8 cellular contexts compared by ENCODE assay signal in the genomic region with DNA sequence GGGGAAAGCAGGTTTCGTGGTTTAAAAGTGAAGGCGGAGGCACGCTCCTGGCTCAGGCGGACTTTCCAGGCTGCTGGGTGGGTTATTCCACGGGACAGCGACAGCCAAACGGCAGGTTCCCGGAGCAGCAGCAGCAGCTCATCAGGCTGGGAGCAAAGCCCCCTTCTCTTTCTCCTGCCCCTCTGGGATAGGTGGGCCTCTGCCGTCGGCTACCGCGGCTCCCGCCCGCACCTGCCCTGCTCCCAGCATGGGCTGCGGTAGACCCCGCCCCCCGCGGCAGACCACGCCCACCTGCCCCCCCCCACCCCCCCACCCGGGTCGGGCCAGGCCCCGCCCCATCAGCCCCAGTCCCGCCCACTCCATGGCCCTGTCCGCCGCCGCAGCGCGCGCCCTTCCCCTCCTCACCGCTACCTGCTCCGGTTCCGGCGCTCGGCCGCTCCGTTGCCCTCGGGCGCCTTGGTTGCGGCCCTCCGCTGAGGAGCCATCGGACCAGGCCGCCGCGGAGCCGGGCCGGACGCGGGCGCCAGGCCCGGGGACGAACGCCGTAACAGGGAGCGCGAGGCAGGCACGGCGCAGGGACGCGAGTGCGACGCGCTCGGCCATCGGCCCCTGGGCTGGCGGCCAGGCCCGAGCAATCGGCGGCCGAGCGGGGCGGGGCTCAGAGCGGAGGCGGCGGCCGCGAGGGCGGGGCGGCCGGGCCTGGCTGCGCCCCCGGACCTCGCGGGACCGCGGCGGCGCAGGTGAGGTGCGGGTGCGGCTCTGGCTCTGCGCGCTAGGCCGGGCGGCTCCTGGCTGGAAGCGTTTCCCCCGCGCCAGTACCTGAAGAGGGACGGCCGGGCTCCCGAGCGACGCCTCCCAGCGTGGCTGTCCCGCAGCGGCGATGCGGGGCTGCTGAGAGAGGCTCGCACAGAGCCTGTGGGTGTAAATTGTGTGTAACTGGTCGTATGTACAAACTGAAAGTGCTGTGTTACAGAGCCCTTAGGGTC. TPM values are rescaled to one million over a fixed set of nuclear protein-coding genes. Genes with fewer than 3 reads are reported as not detected.
DNase-seq lines count a peak whose midpoint lies in the region; ATAC-seq, FAIRE-seq and TF ChIP-seq lines count a peak whose summit lies in the region.

A gene (plus strand): TSS at position 347 of the 986 bp plus-strand sequence. CDS start 1,453 bp downstream, outside the sequence.
A gene with protein sequence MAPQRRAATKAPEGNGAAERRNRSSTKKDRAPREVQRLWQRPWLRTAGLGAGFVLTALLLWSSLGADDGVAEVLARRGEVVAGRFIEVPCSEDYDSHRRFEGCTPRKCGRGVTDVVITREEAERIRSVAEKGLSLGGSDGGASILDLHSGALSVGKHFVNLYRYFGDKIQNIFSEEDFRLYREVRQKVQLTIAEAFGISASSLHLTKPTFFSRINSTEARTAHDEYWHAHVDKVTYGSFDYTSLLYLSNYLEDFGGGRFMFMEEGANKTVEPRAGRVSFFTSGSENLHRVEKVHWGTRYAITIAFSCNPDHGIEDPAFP (minus strand): TSS at position 586 of the 986 bp plus-strand sequence. CDS start 101 bp downstream, at position 485.

- peak within 1 kb of the TSS; percentile 87 to 97 (median 95) for H3K4me2 ChIP-seq in BLaER1 treated with 17β-estradiol and CSF1 and Interleukin-3, amounts not matched to agents 10 nM and 100 nM
- H3K4me2 ChIP-seq in HepG2 (ENCODE audit: low read depth, low read length): peak within 1 kb of the TSS; percentile 100

- no peak for FAIRE-seq in HepG2 (lab: Jason Lieb, UNC)

- POLR2A ChIA-PET in HepG2 (lab: Yijun Ruan, JAX): interaction anchor here (0.7 to 1.8 kb wide), 9 partner anchors 39 to 145 kb away, joined by 3 to 5 read pairs (median 3); no protein-coding TSS in a partner anchor

- no peaks in the 10 kb centered on the region for H3K27me3 ChIP-seq in BLaER1 treated with 17β-estradiol and CSF1 and Interleukin-3, amounts not matched to agents 10 nM and 100 nM
- no peaks in the 10 kb centered on the region; a peak in 1 of 5 replicates for H3K27me3 ChIP-seq in HepG2 (ENCODE audit: control insufficient read depth in 1 of 2, insufficient read depth in 2 of 2, low read length in 2 of 2)

- peak; percentile 18; the same call in 1 of the 2 replicates for TF ChIP-seq CTCF in HepG2 (CRISPR knock-in tag; IDR thresholded peaks at IDR 0.05)

- peak in 1 of 2 experiments; percentile 28; a peak in 1 of 4 replicates for TF ChIP-seq EP300 in HepG2 (IDR thresholded peaks at IDR 0.05; ENCODE audit: low read depth in 2 of 2, low read length in 2 of 2)
- TF ChIP-seq EP300 in HepG2 (CRISPR knock-in tag; IDR thresholded peaks at IDR 0.05; ENCODE audit: borderline replicate concordance): no peak

- H3K4me3 ChIP-seq in BLaER1 treated with 17β-estradiol and CSF1 and Interleukin-3, amounts not matched to agents 10 nM and 100 nM: peak within 1 kb of the TSS; percentile 73 to 96 (median 90)
- peak within 1 kb of the TSS; percentile 96 to 100 (median 99) for H3K4me3 ChIP-seq in HepG2 (replicated peaks in 1 of 3; ENCODE audit: insufficient read depth in 1 of 3, low read depth in 2 of 3, low read length in 3 of 3)

- peak within 1 kb of the TSS; percentile 51 to 94 (median 90); a peak in 21 of 22 replicates for H3K27ac ChIP-seq in BLaER1 treated with 17β-estradiol and CSF1 and Interleukin-3, amounts not matched to agents 10 nM and 100 nM
- H3K27ac ChIP-seq in HepG2 (ENCODE audit: extremely low read length, insufficient read depth, low read length): peak within 1 kb of the TSS; percentile 96

- no peaks in the 10 kb centered on the region for H3K27me3 Mint-ChIP-seq in dendritic cell treated with granulocyte-macrophage colony-stimulating factor and Interleukin-4, amounts not matched to agents 40 ng/mL and 50 ng/mL, for 4 days

- peak; percentile 80 to 85 for TF ChIP-seq POLR2A in HepG2 (IDR thresholded peaks at IDR 0.05; ENCODE audit: insufficient read depth in 1 of 2, low read depth in 2 of 2, low read length in 2 of 2)

- in situ Hi-C loops in HepG2 (cut with HindIII; ENCODE audit: extremely low pct_ligation_motif_present, low pct_unique_long_range_greater_than_20kb): no loop called here

- peaks cover 24% of the 10 kb centered on the region for H3K4me1 Mint-ChIP-seq in dendritic cell treated with granulocyte-macrophage colony-stimulating factor and Interleukin-4, amounts not matched to agents 40 ng/mL and 50 ng/mL, for 4 days (ENCODE audit: low read depth)

- H3K9me3 ChIP-seq in BLaER1 treated with 17β-estradiol and CSF1 and Interleukin-3, amounts not matched to agents 10 nM and 100 nM (replicated peaks in 1 of 11): peaks cover 0 to 7% (median 6%) of the 10 kb centered on the region in 11 experiments; a peak in 6 of 22 replicates
- peaks cover 8% of the 10 kb centered on the region for H3K9me3 ChIP-seq in HepG2 (ENCODE audit: low read length)

- TF ChIP-seq RAD21 in HepG2 (CRISPR knock-in tag; IDR thresholded peaks at IDR 0.05): peak; percentile 84

- ATAC-seq in HG03442 (IDR thresholded peaks at IDR 0.05; ENCODE audit: unreplicated experiment) (peak; percentile 78), HepG2 (peak; percentile 80)

- H3K27ac Mint-ChIP-seq in dendritic cell treated with granulocyte-macrophage colony-stimulating factor and Interleukin-4, amounts not matched to agents 40 ng/mL and 50 ng/mL, for 4 days: peak within 1 kb of the TSS; percentile 72

- CTCF ChIA-PET in HepG2 (lab: Yijun Ruan, JAX; ENCODE audit: low intra/inter-chr PET ratio, low total read pairs): no interaction called here

- no peak within 1 kb of the TSS for H2AFZ ChIP-seq in HepG2 (ENCODE audit: low read length)

- H3K79me2 ChIP-seq in HepG2 (ENCODE audit: insufficient read depth, low read length): peaks cover 8% of the 10 kb centered on the region

- H3K9me3 Mint-ChIP-seq in dendritic cell treated with granulocyte-macrophage colony-stimulating factor and Interleukin-4, amounts not matched to agents 40 ng/mL and 50 ng/mL, for 4 days: peaks cover 11% of the 10 kb centered on the region

- intact Hi-C loops in dendritic cell treated with granulocyte-macrophage colony-stimulating factor and Interleukin-4, amounts not matched to agents 40 ng/mL and 50 ng/mL, for 4 days (cut with micrococcal nuclease): loop anchor here (5.0 kb wide), 1 partner anchor 34 kb away; a partner anchor contains a TSS
- intact Hi-C loops in HepG2 (cut with micrococcal nuclease; ENCODE audit: unreplicated experiment): loop anchor here (1.0 to 2.0 kb wide), 2 partner anchors 33 to 40 kb away; a partner anchor contains a TSS

- peak within 1 kb of the TSS; percentile 76 for H3K4me3 Mint-ChIP-seq in dendritic cell treated with granulocyte-macrophage colony-stimulating factor and Interleukin-4, amounts not matched to agents 40 ng/mL and 50 ng/mL, for 4 days

- H3K9ac ChIP-seq in BLaER1 treated with 17β-estradiol and CSF1 and Interleukin-3, amounts not matched to agents 10 nM and 100 nM: peak within 1 kb of the TSS; percentile 77 to 94 (median 88)
- peak within 1 kb of the TSS; percentile 97 for H3K9ac ChIP-seq in HepG2 (ENCODE audit: insufficient read depth, low read depth, low read length)

- no TSS peak for BruUV-seq in HepG2 (replicated peaks; lab: Mats Ljungman, UMichigan)

- peaks cover 61% of the 10 kb centered on the region for H3K36me3 Mint-ChIP-seq in dendritic cell treated with granulocyte-macrophage colony-stimulating factor and Interleukin-4, amounts not matched to agents 40 ng/mL and 50 ng/mL, for 4 days (ENCODE audit: low read depth)

- peaks cover 30 to 56% (median 48%) of the 10 kb centered on the region in 11 experiments for H4K20me1 ChIP-seq in BLaER1 treated with 17β-estradiol and CSF1 and Interleukin-3, amounts not matched to agents 10 nM and 100 nM
- peaks cover 18% of the 10 kb centered on the region; the same call in 1 of the 2 replicates for H4K20me1 ChIP-seq in HepG2 (ENCODE audit: insufficient read depth, low read length)

- DNase-seq in GM19240 (ENCODE audit: insufficient read length, low spot score) (peak; percentile 87), NCI-H510A treated with DMSO at 0.1 percent for 48 hours (lab: John Stamatoyannopoulos, UW) (peak; percentile 82), HepG2 (ENCODE audit: low spot score) (peak; percentile 71)
- peak; percentile 79 for DNase-seq in activated CD4-positive, alpha-beta T cell treated with anti-CD3 and anti-CD28 coated beads, Interleukin-2, amount 50 U/mL, for 1 hour
- peak; percentile 75 to 82 for DNase-seq in stimulated activated CD4-positive, alpha-beta T cell treated with anti-CD3 and anti-CD28 coated beads, Interleukin-2, amount 100 ng/mL, for 48 hours

- H3K4me1 ChIP-seq in BLaER1 treated with 17β-estradiol and CSF1 and Interleukin-3, amounts not matched to agents 10 nM and 100 nM: peaks cover 15 to 44% (median 30%) of the 10 kb centered on the region in 10 experiments
- H3K4me1 ChIP-seq in HepG2 (ENCODE audit: insufficient read depth, low read length): peaks cover 27% of the 10 kb centered on the region

- WGBS in HepG2 (ENCODE audit: low lambda C conversion rate): under 1% methylated on average over 39 of the region's 108 CpGs

- peaks cover 9 to 41% (median 33%) of the 10 kb centered on the region in 11 experiments; a peak in 21 of 22 replicates for H3K36me3 ChIP-seq in BLaER1 treated with 17β-estradiol and CSF1 and Interleukin-3, amounts not matched to agents 10 nM and 100 nM
- peaks cover 2 to 28% of the 10 kb centered on the region in 2 experiments; a peak in 3 of 5 replicates for H3K36me3 ChIP-seq in HepG2 (replicated peaks in 1 of 2; ENCODE audit: control insufficient read depth in 1 of 2, insufficient read depth in 2 of 2, low read length in 2 of 2)

RNA-seq across cellular contexts. Expression of the first gene that starts in this region (rescaled TPM):
- 12.4 and 22.3 TPM in 2 replicates for total RNA-seq in HepG2 (2016; rRNA removed; fragmentation: Illumina TruSeq; extraction: Trizol)
- total RNA-seq in HepG2 (2016; cell fraction: cytosol; rRNA removed; fragmentation: Illumina TruSeq; extraction: Trizol; ENCODE audit: low read depth): 6.5 and 7.4 TPM in 2 replicates
- total RNA-seq in HepG2 (2016; cell fraction: insoluble cytoplasmic fraction; rRNA removed; fragmentation: Illumina TruSeq; extraction: Trizol): 9.5 and 21.5 TPM in 2 replicates
- total RNA-seq in HepG2 (2016; cell fraction: membrane; rRNA removed; fragmentation: Illumina TruSeq; extraction: Trizol): 8.1 and 9.0 TPM in 2 replicates
- 22.1 and 27.5 TPM in 2 replicates for total RNA-seq in HepG2 (2016; cell fraction: nucleus; rRNA removed; fragmentation: Illumina TruSeq; extraction: Trizol)
- 41.8 and 63.2 TPM in 2 replicates for polyA plus RNA-seq in HepG2 (2011; rRNA removed)
- 20.9 and 28.4 TPM in 2 replicates for polyA plus RNA-seq in HepG2 (2011; cell fraction: cytosol; rRNA removed)
- 726 and 860 TPM in 2 replicates for polyA plus RNA-seq in HepG2 (2011; cell fraction: nucleus; rRNA removed)
- 33.2 and 40.0 TPM in 2 replicates for polyA plus RNA-seq in HepG2 (2012)
- 5.4 and 7.5 TPM in 2 replicates for polyA plus RNA-seq in HepG2 (2016; cell fraction: cytosol; fragmentation: Illumina TruSeq; extraction: Trizol; ENCODE audit: low read depth)
- polyA plus RNA-seq in HepG2 (2016; cell fraction: insoluble cytoplasmic fraction; fragmentation: Illumina TruSeq; extraction: Trizol; ENCODE audit: low read depth): 16.9 and 19.6 TPM in 2 replicates
- 6.9 and 9.6 TPM in 2 replicates for polyA plus RNA-seq in HepG2 (2016; cell fraction: membrane; fragmentation: Illumina TruSeq; extraction: Trizol; ENCODE audit: low read depth)
- polyA plus RNA-seq in HepG2 (2016; cell fraction: nucleus; fragmentation: Illumina TruSeq; extraction: Trizol; ENCODE audit: insufficient read depth, low read depth): 83.7 and 89.3 TPM in 2 replicates
- 14.8 and 25.5 TPM in 2 replicates for polyA minus RNA-seq in HepG2 (2011; rRNA and poly(A)+ RNA removed; ENCODE audit: low replicate concordance)
- polyA minus RNA-seq in HepG2 (2011; cell fraction: cytosol; rRNA and poly(A)+ RNA removed): 12.8 and 13.5 TPM in 2 replicates
- 52.1 and 55.8 TPM in 2 replicates for polyA minus RNA-seq in HepG2 (2011; cell fraction: nucleus; rRNA and poly(A)+ RNA removed)

RNA-seq across cellular contexts. Expression of the second gene that starts in this region (rescaled TPM):
- total RNA-seq in HepG2 (2016; rRNA removed; fragmentation: Illumina TruSeq; extraction: Trizol): 19.3 and 42.1 TPM in 2 replicates
- total RNA-seq in HepG2 (2016; cell fraction: cytosol; rRNA removed; fragmentation: Illumina TruSeq; extraction: Trizol; ENCODE audit: low read depth): 44.1 and 48.5 TPM in 2 replicates
- 18.4 and 43.0 TPM in 2 replicates for total RNA-seq in HepG2 (2016; cell fraction: insoluble cytoplasmic fraction; rRNA removed; fragmentation: Illumina TruSeq; extraction: Trizol)
- 47.3 and 50.8 TPM in 2 replicates for total RNA-seq in HepG2 (2016; cell fraction: membrane; rRNA removed; fragmentation: Illumina TruSeq; extraction: Trizol)
- 29.1 and 32.9 TPM in 2 replicates for total RNA-seq in HepG2 (2016; cell fraction: nucleus; rRNA removed; fragmentation: Illumina TruSeq; extraction: Trizol)
- polyA plus RNA-seq in HepG2 (2011; rRNA removed): 40.0 and 48.0 TPM in 2 replicates
- 45.1 and 55.2 TPM in 2 replicates for polyA plus RNA-seq in HepG2 (2011; cell fraction: cytosol; rRNA removed)
- 42.8 and 53.8 TPM in 2 replicates for polyA plus RNA-seq in HepG2 (2011; cell fraction: nucleus; rRNA removed)
- polyA plus RNA-seq in HepG2 (2012): 30.1 and 30.6 TPM in 2 replicates
- polyA plus RNA-seq in HepG2 (2016; cell fraction: cytosol; fragmentation: Illumina TruSeq; extraction: Trizol; ENCODE audit: low read depth): 22.8 and 30.9 TPM in 2 replicates
- polyA plus RNA-seq in HepG2 (2016; cell fraction: insoluble cytoplasmic fraction; fragmentation: Illumina TruSeq; extraction: Trizol; ENCODE audit: low read depth): 20.3 and 20.6 TPM in 2 replicates
- polyA plus RNA-seq in HepG2 (2016; cell fraction: membrane; fragmentation: Illumina TruSeq; extraction: Trizol; ENCODE audit: low read depth): 24.3 and 28.8 TPM in 2 replicates
- polyA plus RNA-seq in HepG2 (2016; cell fraction: nucleus; fragmentation: Illumina TruSeq; extraction: Trizol; ENCODE audit: insufficient read depth, low read depth): 57.8 and 59.9 TPM in 2 replicates
- polyA minus RNA-seq in HepG2 (2011; rRNA and poly(A)+ RNA removed; ENCODE audit: low replicate concordance): 17.2 and 64.0 TPM in 2 replicates
- polyA minus RNA-seq in HepG2 (2011; cell fraction: cytosol; rRNA and poly(A)+ RNA removed): 31.0 and 31.1 TPM in 2 replicates
- polyA minus RNA-seq in HepG2 (2011; cell fraction: nucleus; rRNA and poly(A)+ RNA removed): 16.2 and 18.9 TPM in 2 replicates

Comparison
In these comparisons a context has a peak if more than half of its experiments do, and no peak if none do; other contexts are left out.
1. Peak in every context shown above with its lines: DNase-seq, ATAC-seq, H3K4me3 ChIP-seq and H3K27ac ChIP-seq.